1 cellular context compared by ENCODE assay signal in genomic region chr13:95624020-95624419, GRCh38.
A peak's percentile ranks its signal among the peaks of the same experiment; 100 is the strongest.
TF ChIP-seq lines count a peak whose summit lies in the region.

No MANE protein-coding gene starts in this region.

TF ChIP-seq in GM12878, 131 proteins besides CTCF, POLR2A, EP300 and RAD21:
- TF ChIP-seq, protein P1, sequence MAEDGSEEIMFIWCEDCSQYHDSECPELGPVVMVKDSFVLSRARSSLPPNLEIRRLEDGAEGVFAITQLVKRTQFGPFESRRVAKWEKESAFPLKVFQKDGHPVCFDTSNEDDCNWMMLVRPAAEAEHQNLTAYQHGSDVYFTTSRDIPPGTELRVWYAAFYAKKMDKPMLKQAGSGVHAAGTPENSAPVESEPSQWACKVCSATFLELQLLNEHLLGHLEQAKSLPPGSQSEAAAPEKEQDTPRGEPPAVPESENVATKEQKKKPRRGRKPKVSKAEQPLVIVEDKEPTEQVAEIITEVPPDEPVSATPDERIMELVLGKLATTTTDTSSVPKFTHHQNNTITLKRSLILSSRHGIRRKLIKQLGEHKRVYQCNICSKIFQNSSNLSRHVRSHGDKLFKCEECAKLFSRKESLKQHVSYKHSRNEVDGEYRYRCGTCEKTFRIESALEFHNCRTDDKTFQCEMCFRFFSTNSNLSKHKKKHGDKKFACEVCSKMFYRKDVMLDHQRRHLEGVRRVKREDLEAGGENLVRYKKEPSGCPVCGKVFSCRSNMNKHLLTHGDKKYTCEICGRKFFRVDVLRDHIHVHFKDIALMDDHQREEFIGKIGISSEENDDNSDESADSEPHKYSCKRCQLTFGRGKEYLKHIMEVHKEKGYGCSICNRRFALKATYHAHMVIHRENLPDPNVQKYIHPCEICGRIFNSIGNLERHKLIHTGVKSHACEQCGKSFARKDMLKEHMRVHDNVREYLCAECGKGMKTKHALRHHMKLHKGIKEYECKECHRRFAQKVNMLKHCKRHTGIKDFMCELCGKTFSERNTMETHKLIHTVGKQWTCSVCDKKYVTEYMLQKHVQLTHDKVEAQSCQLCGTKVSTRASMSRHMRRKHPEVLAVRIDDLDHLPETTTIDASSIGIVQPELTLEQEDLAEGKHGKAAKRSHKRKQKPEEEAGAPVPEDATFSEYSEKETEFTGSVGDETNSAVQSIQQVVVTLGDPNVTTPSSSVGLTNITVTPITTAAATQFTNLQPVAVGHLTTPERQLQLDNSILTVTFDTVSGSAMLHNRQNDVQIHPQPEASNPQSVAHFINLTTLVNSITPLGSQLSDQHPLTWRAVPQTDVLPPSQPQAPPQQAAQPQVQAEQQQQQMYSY (CRISPR knock-in tag; IDR thresholded peaks at IDR 0.05), result no peak
- peak; percentile 75; the same call in 1 of the 2 replicates for TF ChIP-seq SMC3 (IDR thresholded peaks at IDR 0.05; ENCODE audit: borderline replicate concordance, low read length)
